ENCODE assay signal across 27 cellular contexts in the genomic region with DNA sequence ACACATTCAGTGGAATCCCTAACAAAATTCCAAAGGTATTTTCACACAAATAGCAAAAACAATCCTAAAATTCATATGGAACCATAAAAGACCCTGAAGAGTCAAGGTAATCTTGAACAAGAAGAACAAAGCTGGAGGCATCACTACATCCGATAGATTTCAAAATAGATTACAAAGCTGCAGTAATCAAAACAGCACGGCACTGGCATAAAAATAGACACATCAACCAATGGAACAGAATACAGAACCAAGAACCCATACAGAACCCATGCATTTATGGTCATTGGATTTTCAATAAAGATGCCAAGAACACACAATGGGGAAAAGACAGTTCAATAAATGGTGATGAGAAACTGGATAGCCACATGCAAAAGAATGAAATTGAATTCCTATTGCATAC.
"Had no signal": no experiment of that assay in that cellular context is flagged by ENCODE, and none has a peak within 500 bp of the region (broad histone marks: within the 10 kb centered on the region; RNA-seq: fewer than 3 reads in every experiment).

No MANE protein-coding gene starts in this region.

- H3K36me3 ChIP-seq: colonic mucosa had no signal

- DNase-seq: colonic mucosa; cortex of kidney; dermis blood vessel endothelial cell; dorsolateral prefrontal cortex; effector CD4-positive, alpha-beta T cell; effector CD8-positive, alpha-beta T cell; effector memory CD4-positive, alpha-beta T cell; effector memory CD8-positive, alpha-beta T cell; endodermal cell; erythroblast; esophagus squamous epithelium; foreskin fibroblast; foreskin keratinocyte; foreskin melanocyte; gastrocnemius medialis; glutamatergic neuron; head of caudate nucleus; heart left ventricle; heart right ventricle had no signal

- H3K27ac ChIP-seq: colonic mucosa, coronary artery, dorsolateral prefrontal cortex, epithelial cell of prostate, esophagus muscularis mucosa, esophagus squamous epithelium, foreskin keratinocyte, gastrocnemius medialis, gastroesophageal sphincter, heart left ventricle, heart right ventricle had no signal

- H3K4me1 ChIP-seq: colonic mucosa, esophagus muscularis mucosa, esophagus squamous epithelium, foreskin keratinocyte, gastrocnemius medialis, gastroesophageal sphincter, heart left ventricle, heart right ventricle had no signal

- FAIRE-seq: colon, endometrium, endothelial cell of umbilical vein, frontal cortex had no signal

- H3K4me3 ChIP-seq: colonic mucosa, coronary artery, dorsolateral prefrontal cortex, esophagus muscularis mucosa, esophagus squamous epithelium, gastrocnemius medialis, gastroesophageal sphincter, heart left ventricle, heart right ventricle had no signal

- H3K27me3 ChIP-seq: colonic mucosa, dorsolateral prefrontal cortex, esophagus muscularis mucosa, esophagus squamous epithelium, foreskin keratinocyte, gastrocnemius medialis, gastroesophageal sphincter, heart left ventricle, heart right ventricle had no signal

- H3K9me3 ChIP-seq: colonic mucosa had no signal
